In the genomic region with DNA sequence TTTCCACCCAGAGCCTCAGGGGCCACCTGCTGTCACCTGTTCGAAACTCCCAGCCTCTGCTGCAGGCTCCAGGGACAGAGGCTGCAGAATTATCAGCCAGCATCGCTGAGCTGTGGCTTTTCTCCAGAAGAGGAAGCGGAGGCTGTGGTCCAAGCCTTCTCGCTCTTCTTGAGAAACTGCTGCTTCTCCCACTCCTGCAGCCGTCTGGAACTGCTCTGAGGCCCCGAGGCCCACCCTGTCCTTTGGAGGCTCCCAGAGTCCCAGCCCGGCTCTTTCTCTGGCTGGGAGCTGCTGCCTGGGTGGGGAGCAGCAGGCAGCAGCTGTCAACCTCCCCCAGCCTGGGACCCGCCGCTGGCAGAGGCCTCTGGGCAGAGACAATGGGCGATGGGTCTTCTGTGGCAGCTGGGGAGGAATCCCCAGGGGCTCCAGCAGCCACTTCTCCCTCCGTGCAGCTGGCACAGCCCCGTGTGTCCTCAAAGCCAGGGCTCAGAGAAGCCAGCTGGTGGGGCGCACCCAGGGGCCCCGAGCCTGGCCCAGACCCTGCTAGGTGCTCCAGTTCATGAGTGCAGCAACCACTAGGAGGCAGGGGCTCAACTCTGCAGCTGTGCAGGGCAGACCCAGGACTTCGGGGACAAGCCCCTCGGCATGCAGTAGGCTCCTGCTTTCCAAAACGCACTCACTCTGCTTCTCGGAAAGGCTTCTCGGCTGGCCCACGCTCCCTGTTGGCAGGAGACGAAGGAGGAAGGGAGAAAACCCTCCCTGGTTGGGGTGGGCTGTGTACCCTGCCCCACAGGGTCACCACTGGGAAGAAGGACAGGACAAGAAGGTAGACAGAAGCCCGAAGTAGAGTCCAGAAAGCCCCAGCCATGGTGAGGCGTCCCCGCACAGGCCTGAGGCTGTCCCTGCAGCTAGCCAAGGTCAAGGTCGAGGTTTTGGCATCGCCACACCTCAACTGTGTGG, we compare ENCODE assay signal across 9 cellular contexts. TPM values are rescaled to one million over a fixed set of nuclear protein-coding genes. Genes with fewer than 3 reads are reported as not detected.
DNase-seq lines count a peak whose midpoint lies in the region; ATAC-seq, FAIRE-seq and TF ChIP-seq lines count a peak whose summit lies in the region.
"Had no signal": no experiment of that assay in that cellular context is flagged by ENCODE, and none has a peak within 500 bp of the region (broad histone marks: within the 10 kb centered on the region; RNA-seq: fewer than 3 reads in every experiment).

No MANE protein-coding gene starts in this region.

- TF ChIP-seq CTCF in K562 (IDR thresholded peaks at IDR 0.05 in 2 of 3, conservative IDR thresholded peaks at IDR 0.05 in 1 of 3; ENCODE audit: insufficient read depth in 2 of 3, low read depth in 1 of 3, low read length in 3 of 3) (peak; percentile 32 to 46 (median 44); a peak in 5 of 6 replicates), neutrophil (IDR thresholded peaks at IDR 0.05) (no peak)

- no peak overlapping the region for H4K12ac ChIP-seq in trophoblast cell (ENCODE audit: low read depth, low read length)

- FAIRE-seq in K562 (lab: Jason Lieb, UNC): peak; percentile 80

- H3K36me3 ChIP-seq in K562 (ENCODE audit: control insufficient read depth, insufficient read depth, low read length): peaks cover 11% of the 10 kb centered on the region; the same call in 2 of the 3 replicates
- no peaks in the 10 kb centered on the region for H3K36me3 ChIP-seq in neutrophil
- peaks cover 2 to 5% of the 10 kb centered on the region in 2 experiments for H3K36me3 ChIP-seq in trophoblast cell (ENCODE audit: control insufficient read depth in 1 of 2, insufficient read depth in 2 of 2, low read length in 2 of 2)

- H3K27me3 ChIP-seq in K562 (ENCODE audit: control insufficient read depth in 2 of 2, insufficient read depth in 2 of 2, low read length in 2 of 2) (no peaks in the 10 kb centered on the region), neutrophil (no peaks in the 10 kb centered on the region), trophoblast cell (ENCODE audit: insufficient read depth, low read length) (no peaks in the 10 kb centered on the region)

- no peak overlapping the region for H2BK5ac ChIP-seq in trophoblast cell (ENCODE audit: low read depth, low read length, poor library complexity)

- H3K4me2 ChIP-seq in K562 (ENCODE audit: insufficient read depth, low read length): no peak overlapping the region
- no peak overlapping the region for H3K4me2 ChIP-seq in trophoblast cell (ENCODE audit: low read length)

- H3K27ac ChIP-seq in K562 (ENCODE audit: extremely low read depth, low read depth, low read length): no peak overlapping the region
- peak overlapping the region; percentile 71 for H3K27ac ChIP-seq in neutrophil
- H3K27ac ChIP-seq in trophoblast cell (ENCODE audit: low read depth, low read length): no peak overlapping the region
- H3K27ac ChIP-seq: psoas muscle had no signal

- no peak overlapping the region for H2BK12ac ChIP-seq in trophoblast cell (ENCODE audit: low read length)

- in situ Hi-C loops in K562 (cut with MboI): no loop called here

- CTCF ChIA-PET in K562 (lab: Yijun Ruan, JAX; ENCODE audit: low intra/inter-chr PET ratio): interaction anchor here (0.7 kb wide), 1 partner anchor 70 kb away, joined by 3 read pairs; no protein-coding TSS in a partner anchor

- H2BK120ac ChIP-seq in trophoblast cell (ENCODE audit: insufficient read depth, low read length, poor library complexity): no peak overlapping the region

- WGBS in K562 (ENCODE audit: insufficient coverage, low coverage, missing lambda C conversion rate): 51% methylated on average over 20 of the region's 26 CpGs
- WGBS in trophoblast cell (ENCODE audit: extremely low coverage, insufficient coverage, insufficient read length): no CpG with 5 or more reads among the region's 26 CpGs

- H3K4me3 ChIP-seq in K562 (no peak overlapping the region), neutrophil (ENCODE audit: low read depth in 1 of 2, low read length in 1 of 2) (peak overlapping the region; percentile 22 to 48), trophoblast cell (ENCODE audit: low read depth, low read length) (no peak overlapping the region)
- H3K4me3 ChIP-seq: psoas muscle had no signal

- H3K9ac ChIP-seq in K562 (ENCODE audit: insufficient read depth in 1 of 2, low read depth in 2 of 2, low read length in 2 of 2) (peak overlapping the region in 1 of 2 experiments; percentile 15; a peak in 2 of 4 replicates), trophoblast cell (ENCODE audit: low read length) (no peak overlapping the region)

- H3K79me2 ChIP-seq in K562 (ENCODE audit: control insufficient read depth, insufficient read depth, low read length) (no peaks in the 10 kb centered on the region), trophoblast cell (ENCODE audit: control insufficient read depth, insufficient read depth, low read length, poor library complexity) (no peaks in the 10 kb centered on the region)

- H4K20me1 ChIP-seq in K562 (replicated peaks; ENCODE audit: control insufficient read depth, insufficient read depth, low read length): no peaks in the 10 kb centered on the region

- no TSS peak for BruUV-seq in K562 (replicated peaks; lab: Mats Ljungman, UMichigan)

- peak overlapping the region; percentile 38; the same call in 1 of the 2 replicates for H2AFZ ChIP-seq in K562 (ENCODE audit: low read depth, low read length)
- no peak overlapping the region for H2AFZ ChIP-seq in trophoblast cell (ENCODE audit: insufficient read depth, low read length, poor library complexity)

- no peak overlapping the region for H3K23ac ChIP-seq in trophoblast cell (ENCODE audit: low read length)

- H3K18ac ChIP-seq in trophoblast cell (ENCODE audit: low read length): no peak overlapping the region

- no peak overlapping the region for H4K91ac ChIP-seq in trophoblast cell (ENCODE audit: low read depth, low read length)

- H3K4me1 ChIP-seq in K562 (replicated peaks in 1 of 2; ENCODE audit: control insufficient read depth in 2 of 2, insufficient read depth in 2 of 2, low read length in 2 of 2): peaks cover 8 to 35% of the 10 kb centered on the region in 2 experiments; a peak in 4 of 5 replicates
- peaks cover 23 to 24% of the 10 kb centered on the region in 2 experiments for H3K4me1 ChIP-seq in neutrophil (ENCODE audit: control insufficient read depth in 1 of 2, insufficient read depth in 1 of 2, low read depth in 1 of 2, low read length in 1 of 2)
- no peaks in the 10 kb centered on the region for H3K4me1 ChIP-seq in trophoblast cell (ENCODE audit: control insufficient read depth in 1 of 2, insufficient read depth in 2 of 2, low read length in 2 of 2)
- H3K4me1 ChIP-seq: psoas muscle had no signal

- H3K9me1 ChIP-seq in K562 (ENCODE audit: control insufficient read depth, insufficient read depth, low read length): no peaks in the 10 kb centered on the region

- H2AK5ac ChIP-seq in trophoblast cell (ENCODE audit: low read length): no peak overlapping the region

- no peaks in the 10 kb centered on the region for H3K79me1 ChIP-seq in trophoblast cell (ENCODE audit: low read length)

- TF ChIP-seq POLR2A in K562 (conservative IDR thresholded peaks at IDR 0.05): no peak

- intact Hi-C loops in K562 (cut with micrococcal nuclease): loop anchor here (5.0 kb wide), 1 partner anchor 69 kb away; no protein-coding TSS in a partner anchor

- TF ChIP-seq EP300 in K562 (IDR thresholded peaks at IDR 0.05; ENCODE audit: low read length): no peak

- peak; percentile 58 for ATAC-seq in GM21619 (IDR thresholded peaks at IDR 0.05; ENCODE audit: unreplicated experiment)
- ATAC-seq in K562: peak; percentile 75
- ATAC-seq in HG02763 (IDR thresholded peaks at IDR 0.05; ENCODE audit: unreplicated experiment): no peak

- TF ChIP-seq RAD21 in K562 (CRISPR knock-in tag; conservative IDR thresholded peaks at IDR 0.05 in 1 of 2, IDR thresholded peaks at IDR 0.05 in 1 of 2): peak in 1 of 2 experiments; percentile 41; a peak in 2 of 4 replicates

- DNase-seq in CD1c-positive myeloid dendritic cell (ENCODE audit: extremely low spot score): peak; percentile 86
- peak; percentile 74 for DNase-seq in NCI-H82 treated with DMSO at 0.1 percent for 48 hours (lab: John Stamatoyannopoulos, UW; ENCODE audit: unreplicated experiment)
- DNase-seq in K562 (ENCODE audit: extremely low read depth in 1 of 4, low spot score in 3 of 4): peak in 3 of 4 experiments; percentile 35 to 49 (median 42)
- no peak for DNase-seq in hepatic stellate cell (ENCODE audit: low spot score)
- no peak for DNase-seq in trophoblast cell
- DNase-seq: psoas muscle had no signal

- POLR2A ChIA-PET in K562 (lab: Yijun Ruan, JAX): interaction anchor here (0.6 to 1.7 kb wide), 5 partner anchors 12 to 264 kb away, joined by 3 to 7 read pairs (median 3); no protein-coding TSS in a partner anchor

- H3K4ac ChIP-seq in trophoblast cell (ENCODE audit: low read depth, low read length): no peak overlapping the region

- no peaks in the 10 kb centered on the region for H3K9me3 ChIP-seq in K562 (replicated peaks; ENCODE audit: control insufficient read depth, insufficient read depth, low read depth, low read length)
- no peaks in the 10 kb centered on the region for H3K9me3 ChIP-seq in neutrophil
- H3K9me3 ChIP-seq in trophoblast cell (ENCODE audit: insufficient read depth, low read depth, low read length): no peaks in the 10 kb centered on the region
- H3K9me3 ChIP-seq: psoas muscle had no signal

- no peak overlapping the region for H4K8ac ChIP-seq in trophoblast cell (ENCODE audit: low read depth, low read length)

- no peak overlapping the region for H3K14ac ChIP-seq in trophoblast cell (ENCODE audit: low read length)

TF ChIP-seq in K562, 482 proteins besides CTCF, POLR2A, EP300 and RAD21 (continues in another document):
- TF ChIP-seq MAZ (CRISPR knock-in tag; conservative IDR thresholded peaks at IDR 0.05 in 1 of 2, IDR thresholded peaks at IDR 0.05 in 1 of 2): peak in 1 of 2 experiments; percentile 43; a peak in 1 of 4 replicates

RNA-seq across cellular contexts. Expression of a gene that starts 49.9 kb away (rescaled TPM):
- total RNA-seq in K562 (2011; cell fraction: chromatin; rRNA removed; ENCODE audit: low replicate concordance): 29.3 and 88.9 TPM in 2 replicates
- total RNA-seq in K562 (2011; cell fraction: nucleolus; rRNA removed): 101 and 110 TPM in 2 replicates
- total RNA-seq in K562 (2011; cell fraction: nucleoplasm; rRNA removed): 63.1 TPM in 2 replicates
- total RNA-seq in K562 (2014; rRNA removed) (49.9 and 69.9 TPM in 2 replicates), K562 (2014; rRNA removed; fragmentation: Illumina TruSeq; extraction: Trizol) (10.0 and 11.7 TPM in 2 replicates), K562 (2015; rRNA removed; fragmentation: Illumina TruSeq; extraction: Trizol) (34.8 and 36.0 TPM in 2 replicates), K562 (2021) (93.5 and 99.9 TPM in 2 replicates)
- polyA plus RNA-seq in K562 (2011; rRNA removed) (22.4 and 30.8 TPM in 2 replicates), K562 (2014; fragmentation: Illumina TruSeq; extraction: Trizol) (36.4 and 61.7 TPM in 2 replicates), K562 (2014; fragmentation: Nextera tagmentation; extraction: Ambion mirVana) (1 to 10 TPM in 1 of 2 experiments, under 1 TPM in 1; 0.92 to 1.1 TPM), K562 (2014; rRNA removed) (49.1 and 50.3 TPM in 2 replicates)
- 31.2 and 60.1 TPM in 2 replicates for polyA plus RNA-seq in K562 (2011; cell fraction: cytosol; rRNA removed)
- 42.7 and 71.3 TPM in 2 replicates for polyA plus RNA-seq in K562 (2011; cell fraction: nucleus; rRNA removed)
- 74.8 and 95.4 TPM in 2 replicates for polyA plus RNA-seq in K562 (2012)
- polyA minus RNA-seq in K562 (2011; rRNA and poly(A)+ RNA removed): 12.3 and 17.9 TPM in 2 replicates
- 47.5 and 65.9 TPM in 2 replicates for polyA minus RNA-seq in K562 (2011; cell fraction: cytosol; rRNA and poly(A)+ RNA removed)
- 24.6 and 32.0 TPM in 2 replicates for polyA minus RNA-seq in K562 (2011; cell fraction: nucleus; rRNA and poly(A)+ RNA removed)
- polyA plus RNA-seq in trophoblast cell (2013): 241 and 261 TPM in 2 replicates

Comparison
In these comparisons a context has a peak if more than half of its experiments do, and no peak if none do; other contexts are left out.
1. DNase-seq: peak in CD1c-positive myeloid dendritic cell (single experiment), NCI-H82 treated with DMSO at 0.1 percent for 48 hours (single experiment) and K562 (3 of 4); none in hepatic stellate cell (single experiment) and trophoblast cell (0 of 2).
2. H3K4me3 ChIP-seq: peak in neutrophil (2 of 2); none in K562 (single experiment) and trophoblast cell (single experiment).